26 cellular contexts compared by ENCODE assay signal in the genomic region with DNA sequence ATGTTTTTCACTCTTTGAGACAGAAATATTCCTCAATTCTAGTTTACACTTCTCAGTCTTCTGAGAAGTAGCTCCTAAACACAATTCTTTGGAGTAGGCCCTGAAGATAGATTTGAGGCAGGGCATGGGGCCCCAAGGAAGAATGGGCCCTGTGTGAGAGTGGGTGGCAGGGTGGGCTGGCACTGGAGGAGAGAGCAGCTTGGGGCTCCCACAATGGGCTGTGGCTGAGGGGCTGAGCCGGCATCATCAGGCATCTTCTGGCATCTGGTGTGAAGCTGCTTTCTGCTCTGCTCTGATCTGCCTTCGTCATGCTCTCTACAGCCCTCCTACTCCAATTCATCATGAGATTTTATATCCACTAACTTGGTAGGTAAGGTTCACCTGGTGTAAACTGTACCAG.
DNase-seq lines count a peak whose midpoint lies in the region; ATAC-seq and TF ChIP-seq lines count a peak whose summit lies in the region.
"Had no signal": no experiment of that assay in that cellular context is flagged by ENCODE, and none has a peak within 500 bp of the region (broad histone marks: within the 10 kb centered on the region; RNA-seq: fewer than 3 reads in every experiment).

No MANE protein-coding gene starts in this region.

- ATAC-seq in T-helper 17 cell = no peak
- ATAC-seq in lower lobe of right lung = peak in 1 of 2 donors; percentile 18
- ATAC-seq in GM19463 (IDR thresholded peaks at IDR 0.05; ENCODE audit: unreplicated experiment) = no peak
- ATAC-seq in HG02970 (IDR thresholded peaks at IDR 0.05; ENCODE audit: low FRiP score, unreplicated experiment) = no peak
- no peak for ATAC-seq in GM18870 (IDR thresholded peaks at IDR 0.05; ENCODE audit: unreplicated experiment)
- ATAC-seq: activated CD4-positive, CD25-positive, alpha-beta regulatory T cell treated with anti-CD3 and anti-CD28 coated beads, Interleukin-2, amount 50 U/mL, for 24 hours; activated CD8-positive, alpha-beta T cell treated with anti-CD3 and anti-CD28 coated beads for 36 hours; activated naive CD4-positive, alpha-beta T cell treated with anti-CD3 and anti-CD28 coated beads, Interleukin-2, amount 50 U/mL, for 72 hours; effector memory CD8-positive, alpha-beta T cell; HCT116; left lobe of liver; natural killer cell; Panc1 had no signal

- H3K4me1 Mint-ChIP-seq in T-helper 17 cell = peaks cover 3% of the 10 kb centered on the region
- H3K4me1 Mint-ChIP-seq: natural killer cell had no signal

- H3K9me3 ChIP-seq in T-helper 17 cell (ENCODE audit: control insufficient read depth, low read length, poor library complexity, severe bottlenecking) = no peaks in the 10 kb centered on the region
- no peaks in the 10 kb centered on the region for H3K9me3 ChIP-seq in lower lobe of right lung
- H3K9me3 ChIP-seq: pancreas, SJCRH30 had no signal

- H3K4me3 Mint-ChIP-seq in T-helper 17 cell = no peak overlapping the region
- H3K4me3 Mint-ChIP-seq: activated CD8-positive, alpha-beta T cell treated with anti-CD3 and anti-CD28 coated beads for 36 hours; effector memory CD8-positive, alpha-beta T cell; mesothelial cell of epicardium; natural killer cell had no signal

- DNase-seq in HL-60 (ENCODE audit: low read depth in 1 of 2, low spot score in 1 of 2) (no peak), T-helper 17 cell (no peak), lower lobe of right lung (no peak)
- DNase-seq: activated CD8-positive, alpha-beta T cell treated with anti-CD3 and anti-CD28 coated beads for 36 hours; DND-41; effector memory CD8-positive, alpha-beta T cell; natural killer cell; NCI-H1694; NCI-H524 treated with DMSO at 0.1 percent for 48 hours; NK-92 treated with Interleukin-12 subunit alpha and Interleukin-12 subunit beta, amount 100 ng/mL, for 24 hours; pancreas; right cardiac atrium had no signal

- TF ChIP-seq CTCF in HL-60 (IDR thresholded peaks at IDR 0.05; ENCODE audit: insufficient read depth, low read length) (no peak), lower lobe of right lung (IDR thresholded peaks at IDR 0.05) (no peak)

- H3K36me3 ChIP-seq in lower lobe of right lung = no peaks in the 10 kb centered on the region
- H3K36me3 ChIP-seq: cardiac muscle cell, pancreas, SJCRH30 had no signal

- no peaks in the 10 kb centered on the region for H3K36me3 Mint-ChIP-seq in T-helper 17 cell (ENCODE audit: low read depth)
- H3K36me3 Mint-ChIP-seq: activated naive CD4-positive, alpha-beta T cell treated with anti-CD3 and anti-CD28 coated beads, Interleukin-2, amount 50 U/mL, for 72 hours; mesothelial cell of epicardium; natural killer cell had no signal

- peaks cover 17% of the 10 kb centered on the region for H3K27me3 Mint-ChIP-seq in T-helper 17 cell
- H3K27me3 Mint-ChIP-seq: effector memory CD8-positive, alpha-beta T cell had no signal

- H3K27me3 ChIP-seq in HL-60 (ENCODE audit: insufficient read depth, poor library complexity, severe bottlenecking) (no peaks in the 10 kb centered on the region), lower lobe of right lung (ENCODE audit: low read depth) (peaks cover 3% of the 10 kb centered on the region)
- H3K27me3 ChIP-seq: pancreas, SJCRH30 had no signal

- H3K27ac ChIP-seq in HL-60 (replicated peaks) (peak overlapping the region; percentile 97), lower lobe of right lung (peak overlapping the region; percentile 57), temporal lobe (ENCODE audit: low read depth, low read length) (peak overlapping the region; percentile 33)
- H3K27ac ChIP-seq: cardiac muscle cell, SJCRH30 had no signal

- H3K4me1 ChIP-seq in lower lobe of right lung = no peaks in the 10 kb centered on the region
- H3K4me1 ChIP-seq: pancreas had no signal

- intact Hi-C loops in lower lobe of right lung (cut with DNase I) = no loop called here

- H3K27ac Mint-ChIP-seq in T-helper 17 cell = peak overlapping the region; percentile 30
- H3K27ac Mint-ChIP-seq: activated CD8-positive, alpha-beta T cell treated with anti-CD3 and anti-CD28 coated beads for 36 hours; activated naive CD4-positive, alpha-beta T cell treated with anti-CD3 and anti-CD28 coated beads, Interleukin-2, amount 50 U/mL, for 72 hours; activated T-helper 2 cell treated with anti-CD3 and anti-CD28 coated beads, Interferon-gamma antibody, Interleukin-2, Interleukin-4, amounts not matched to agents 10 μg/mL and 5 μg/mL and 100 μg/mL, durations not matched to agents 14 hours and 24 hours and 36 hours; effector memory CD8-positive, alpha-beta T cell; natural killer cell had no signal

- H3K4me3 ChIP-seq in HL-60 (replicated peaks; ENCODE audit: insufficient read depth, low read length) (no peak overlapping the region), lower lobe of right lung (no peak overlapping the region)
- H3K4me3 ChIP-seq: cardiac muscle cell, coronary artery, pancreas, SJCRH30 had no signal

Comparison
In these comparisons a context has a peak if more than half of its experiments do, and no peak if none do; other contexts are left out.
1. H3K27ac ChIP-seq: peak in every context shown above with its lines; median percentile 97 in HL-60; 57 in lower lobe of right lung; 33 in temporal lobe.